ENCODE assay signal across 10 cellular contexts in genomic region chr11:128210148-128210940, GRCh38.
DNase-seq lines count a peak whose midpoint lies in the region; ATAC-seq and TF ChIP-seq lines count a peak whose summit lies in the region.
"Had no signal": no experiment of that assay in that cellular context is flagged by ENCODE, and none has a peak within 500 bp of the region (broad histone marks: within the 10 kb centered on the region; RNA-seq: fewer than 3 reads in every experiment).

No MANE protein-coding gene starts in this region.

- TF ChIP-seq CTCF in WTC11 (IDR thresholded peaks at IDR 0.05) (no peak), transverse colon (IDR thresholded peaks at IDR 0.05) (no peak)

- no peaks in the 10 kb centered on the region for H3K27me3 ChIP-seq in transverse colon

- no peak overlapping the region for H3K4me3 ChIP-seq in transverse colon

- 26 to 29% methylated on average over 2 to 3 of the region's 3 CpGs for WGBS in transverse colon (ENCODE audit: low coverage in 1 of 2), 2 donors

- no peak for TF ChIP-seq EP300 in transverse colon (IDR thresholded peaks at IDR 0.05; ENCODE audit: low read depth)

- POLR2A ChIA-PET in WTC11 (lab: Charles Lee): no interaction called here

- H3K36me3 ChIP-seq in transverse colon: no peaks in the 10 kb centered on the region

- DNase-seq in NOMO-1 treated with DMSO at 0.1 percent for 48 hours (lab: John Stamatoyannopoulos, UW; ENCODE audit: unreplicated experiment) (peak; percentile 7), NOMO-1 (lab: John Stamatoyannopoulos, UW; ENCODE audit: unreplicated experiment in 2 of 2) (no peak), WTC11 (ENCODE audit: low spot score) (no peak), iPS DF 4.7 (ENCODE audit: extremely low read depth, low spot score) (peak; percentile 56), transverse colon (peak; percentile 51), NCI-H2107 treated with DMSO at 0.1 percent for 48 hours (lab: John Stamatoyannopoulos, UW; ENCODE audit: unreplicated experiment) (no peak)
- no peak for DNase-seq in activated CD4-positive, alpha-beta T cell treated with anti-CD3 and anti-CD28 coated beads, Interleukin-2, amount 50 U/mL, for 48 hours
- DNase-seq: activated B cell treated with CpG ODN at 0.5 μM for 24 hours; CD4-positive, CD25-positive, alpha-beta regulatory T cell had no signal

- peaks cover 26% of the 10 kb centered on the region for H3K9me3 Mint-ChIP-seq in WTC11

- no peaks in the 10 kb centered on the region for H3K9me3 ChIP-seq in transverse colon

- no peaks in the 10 kb centered on the region for H3K4me1 Mint-ChIP-seq in WTC11
- H3K4me1 Mint-ChIP-seq: activated B cell treated with CpG ODN at 0.5 μM for 24 hours had no signal

- H3K27ac ChIP-seq in transverse colon: peak overlapping the region in 3 of 4 donors; percentile 9 to 44 (median 20)

- peaks cover 14% of the 10 kb centered on the region for H3K36me3 Mint-ChIP-seq in WTC11

- no peak overlapping the region for H3K4me3 Mint-ChIP-seq in WTC11
- H3K4me3 Mint-ChIP-seq: activated B cell treated with CpG ODN at 0.5 μM for 24 hours; CD4-positive, CD25-positive, alpha-beta regulatory T cell had no signal

- intact Hi-C loops in transverse colon (cut with DNase I; ENCODE audit: low total_unique reads): no loop called here

- CTCF ChIA-PET in WTC11 (lab: Charles Lee): no interaction called here

- in situ Hi-C loops in transverse colon (cut with MboI; ENCODE audit: low pct_ligation_motif_present in 1 of 4, low pct_unique_long_range_greater_than_20kb in 1 of 4, low sequenced_read_pairs in 3 of 4): no loop called here

- TF ChIP-seq POLR2A in transverse colon (IDR thresholded peaks at IDR 0.05): no peak

- ATAC-seq in WTC11 (peak; percentile 82), HG02588 (IDR thresholded peaks at IDR 0.05; ENCODE audit: unreplicated experiment) (no peak)

- H3K27me3 Mint-ChIP-seq in WTC11 (ENCODE audit: low read depth): no peaks in the 10 kb centered on the region
- H3K27me3 Mint-ChIP-seq: activated B cell treated with CpG ODN at 0.5 μM for 24 hours had no signal

- H3K27ac Mint-ChIP-seq in WTC11: no peak overlapping the region
- H3K27ac Mint-ChIP-seq: activated B cell treated with CpG ODN at 0.5 μM for 24 hours; CD4-positive, CD25-positive, alpha-beta regulatory T cell had no signal

- H3K4me1 ChIP-seq in transverse colon: peaks cover 0 to 10% (median 4%) of the 10 kb centered on the region in 4 donors

TF ChIP-seq in WTC11, 78 proteins besides CTCF, POLR2A, EP300 and RAD21:
- TF ChIP-seq USF2 (CRISPR knock-in tag; IDR thresholded peaks at IDR 0.05) (no peak), NR3C1 (CRISPR knock-in tag; conservative IDR thresholded peaks at IDR 0.05; ENCODE audit: low read depth) (no peak), CDX4 (CRISPR knock-in tag; IDR thresholded peaks at IDR 0.05; ENCODE audit: borderline replicate concordance) (no peak), RELA (CRISPR knock-in tag; IDR thresholded peaks at IDR 0.05; ENCODE audit: borderline replicate concordance) (no peak), SOX15 (CRISPR knock-in tag; IDR thresholded peaks at IDR 0.05) (no peak), ZNF138 (CRISPR knock-in tag; conservative IDR thresholded peaks at IDR 0.05) (no peak), HMGXB4 (CRISPR knock-in tag; IDR thresholded peaks at IDR 0.05) (no peak), TCF7 (CRISPR knock-in tag; IDR thresholded peaks at IDR 0.05; ENCODE audit: low read depth) (no peak), ATF3 (CRISPR knock-in tag; conservative IDR thresholded peaks at IDR 0.05) (no peak), MYBL2 (CRISPR knock-in tag; IDR thresholded peaks at IDR 0.05) (no peak), NFYB (CRISPR knock-in tag; conservative IDR thresholded peaks at IDR 0.05; ENCODE audit: low read depth) (no peak), GABPB1 (CRISPR knock-in tag; IDR thresholded peaks at IDR 0.05) (no peak)
- TF ChIP-seq, protein P1, sequence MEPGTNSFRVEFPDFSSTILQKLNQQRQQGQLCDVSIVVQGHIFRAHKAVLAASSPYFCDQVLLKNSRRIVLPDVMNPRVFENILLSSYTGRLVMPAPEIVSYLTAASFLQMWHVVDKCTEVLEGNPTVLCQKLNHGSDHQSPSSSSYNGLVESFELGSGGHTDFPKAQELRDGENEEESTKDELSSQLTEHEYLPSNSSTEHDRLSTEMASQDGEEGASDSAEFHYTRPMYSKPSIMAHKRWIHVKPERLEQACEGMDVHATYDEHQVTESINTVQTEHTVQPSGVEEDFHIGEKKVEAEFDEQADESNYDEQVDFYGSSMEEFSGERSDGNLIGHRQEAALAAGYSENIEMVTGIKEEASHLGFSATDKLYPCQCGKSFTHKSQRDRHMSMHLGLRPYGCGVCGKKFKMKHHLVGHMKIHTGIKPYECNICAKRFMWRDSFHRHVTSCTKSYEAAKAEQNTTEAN (CRISPR knock-in tag; IDR thresholded peaks at IDR 0.05): no peak
- TF ChIP-seq, protein P2, sequence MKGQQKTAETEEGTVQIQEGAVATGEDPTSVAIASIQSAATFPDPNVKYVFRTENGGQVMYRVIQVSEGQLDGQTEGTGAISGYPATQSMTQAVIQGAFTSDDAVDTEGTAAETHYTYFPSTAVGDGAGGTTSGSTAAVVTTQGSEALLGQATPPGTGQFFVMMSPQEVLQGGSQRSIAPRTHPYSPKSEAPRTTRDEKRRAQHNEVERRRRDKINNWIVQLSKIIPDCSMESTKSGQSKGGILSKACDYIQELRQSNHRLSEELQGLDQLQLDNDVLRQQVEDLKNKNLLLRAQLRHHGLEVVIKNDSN (CRISPR knock-in tag; IDR thresholded peaks at IDR 0.05): no peak

Comparison
In these comparisons a context has a peak if more than half of its experiments do, and no peak if none do; other contexts are left out.
1. DNase-seq: peak in NOMO-1 treated with DMSO at 0.1 percent for 48 hours (single experiment), iPS DF 4.7 (single experiment) and transverse colon (single experiment); none in NOMO-1 (0 of 2), WTC11 (single experiment), NCI-H2107 treated with DMSO at 0.1 percent for 48 hours (single experiment) and activated CD4-positive, alpha-beta T cell treated with anti-CD3 and anti-CD28 coated beads, Interleukin-2, amount 50 U/mL, for 48 hours (0 of 2).